ENCODE assay signal across 34 cellular contexts in the genomic region with DNA sequence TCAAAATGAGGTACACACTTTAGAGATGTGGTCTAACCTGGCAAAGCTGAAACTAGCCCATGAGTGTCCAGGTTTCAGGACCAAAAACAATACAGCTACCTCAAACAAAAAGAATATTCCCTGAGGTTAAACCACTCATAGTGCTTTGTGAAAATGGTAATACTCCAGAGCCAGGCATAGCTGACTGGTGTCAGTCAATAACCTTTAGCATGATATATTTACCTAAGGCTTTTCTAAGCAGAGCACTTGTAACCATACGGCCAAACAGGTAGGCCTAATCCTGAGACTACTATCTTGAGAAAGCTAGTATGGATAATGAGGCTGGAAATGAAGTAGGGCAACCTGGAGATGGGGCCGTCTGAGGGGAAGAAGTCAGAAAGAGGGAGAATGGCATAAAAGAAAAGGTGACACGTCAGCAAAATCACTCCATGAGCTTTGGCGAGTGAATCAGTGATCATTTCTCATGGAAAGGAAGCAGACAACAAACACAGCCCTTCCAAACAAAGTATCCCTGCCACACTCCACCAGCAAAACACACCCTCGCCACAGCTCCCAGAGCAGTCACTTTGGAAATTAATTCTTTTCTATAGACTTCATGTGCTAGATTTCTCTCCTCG. TPM values are rescaled to one million over a fixed set of nuclear protein-coding genes. Genes with fewer than 3 reads are reported as not detected.
"Had no signal": no experiment of that assay in that cellular context is flagged by ENCODE, and none has a peak within 500 bp of the region (broad histone marks: within the 10 kb centered on the region; RNA-seq: fewer than 3 reads in every experiment).

No MANE protein-coding gene starts in this region.

- DNase-seq: activated B cell treated with CpG ODN at 0.5 μM for 24 hours; activated CD4-positive, alpha-beta T cell treated with anti-CD3 and anti-CD28 coated beads, Interleukin-2, amount 10 ng/mL, durations not matched to agents 24 days and 14 days; activated CD8-positive, alpha-beta T cell treated with anti-CD3 and anti-CD28 coated beads, Interleukin-2, amount 10 ng/mL, durations not matched to agents 7 days and 5 days; activated naive CD4-positive, alpha-beta T cell treated with anti-CD3 and anti-CD28 coated beads, Interleukin-2, amount 10 ng/mL, durations not matched to agents 7 days and 5 days; activated naive CD8-positive, alpha-beta T cell treated with anti-CD3 and anti-CD28 coated beads, Interleukin-2, amount 50 U/mL, for 24 hours; activated T-cell treated with anti-CD3 and anti-CD28 coated beads, Interleukin-2, amount 50 U/mL, for 4 hours; anterior cingulate cortex; brain microvascular endothelial cell; central memory CD4-positive, alpha-beta T cell; dorsolateral prefrontal cortex; endodermal cell; foreskin keratinocyte; glutamatergic neuron; hypothalamus; islet precursor cell; left colon; occipital lobe; right cardiac atrium; small intestine; stimulated activated CD4-positive, alpha-beta T cell treated with anti-CD3 and anti-CD28 coated beads, Interleukin-15, amount 100 ng/mL, for 24 hours; stimulated activated CD4-positive, alpha-beta T cell treated with anti-CD3 and anti-CD28 coated beads, Interleukin-2, amount 100 ng/mL, for 48 hours; T-helper 2 cell; transverse colon; uterus had no signal

- H3K27me3 ChIP-seq: brain microvascular endothelial cell, suprapubic skin, transverse colon, uterus had no signal

- H3K4me3 ChIP-seq: dorsolateral prefrontal cortex, lung, prostate gland, suprapubic skin, transverse colon, uterus had no signal

- H3K27ac ChIP-seq: brain microvascular endothelial cell, dorsolateral prefrontal cortex, epithelial cell of prostate, foreskin keratinocyte, prostate gland, suprapubic skin, transverse colon, uterus had no signal

- H3K9me3 ChIP-seq: prostate gland, suprapubic skin, transverse colon, uterus had no signal

- H3K36me3 Mint-ChIP-seq: activated naive CD4-positive, alpha-beta T cell treated with anti-CD3 and anti-CD28 coated beads, Interleukin-2, amount 10 ng/mL, durations not matched to agents 7 days and 5 days; mesothelial cell of epicardium had no signal

- H3K36me3 ChIP-seq: brain microvascular endothelial cell, prostate gland, suprapubic skin, transverse colon, uterus had no signal

- FAIRE-seq: colon, small intestine, TTC549 had no signal

- ATAC-seq: activated CD8-positive, alpha-beta T cell treated with anti-CD3 and anti-CD28 coated beads, Interleukin-2, amount 10 ng/mL, durations not matched to agents 7 days and 5 days; activated naive CD8-positive, alpha-beta T cell treated with anti-CD3 and anti-CD28 coated beads, Interleukin-2, amount 50 U/mL, for 24 hours; activated T-cell treated with anti-CD3 and anti-CD28 coated beads, Interleukin-2, amount 50 U/mL, for 4 hours; foreskin keratinocyte; left colon; right cardiac atrium had no signal

- H3K27ac Mint-ChIP-seq: activated B cell treated with CpG ODN at 0.5 μM for 24 hours; activated CD4-positive, alpha-beta T cell treated with anti-CD3 and anti-CD28 coated beads, Interleukin-2, amount 10 ng/mL, durations not matched to agents 24 days and 14 days; activated CD8-positive, alpha-beta T cell treated with anti-CD3 and anti-CD28 coated beads, Interleukin-2, amount 10 ng/mL, durations not matched to agents 7 days and 5 days; activated naive CD4-positive, alpha-beta T cell treated with anti-CD3 and anti-CD28 coated beads, Interleukin-2, amount 10 ng/mL, durations not matched to agents 7 days and 5 days; activated naive CD8-positive, alpha-beta T cell treated with anti-CD3 and anti-CD28 coated beads, Interleukin-2, amount 50 U/mL, for 24 hours; endodermal cell; mesothelial cell of epicardium; stimulated activated naive CD8-positive, alpha-beta T cell treated with anti-CD3 and anti-CD28 coated beads, Interleukin-15, Interleukin-2, amounts not matched to agents 100 ng/mL and 50 ng/mL, for 24 hours had no signal

- H3K4me3 Mint-ChIP-seq: activated B cell treated with CpG ODN at 0.5 μM for 24 hours; activated CD4-positive, alpha-beta T cell treated with anti-CD3 and anti-CD28 coated beads, Interleukin-2, amount 10 ng/mL, durations not matched to agents 24 days and 14 days; activated CD8-positive, alpha-beta T cell treated with anti-CD3 and anti-CD28 coated beads, Interleukin-2, amount 10 ng/mL, durations not matched to agents 7 days and 5 days; activated naive CD4-positive, alpha-beta T cell treated with anti-CD3 and anti-CD28 coated beads, Interleukin-2, amount 10 ng/mL, durations not matched to agents 7 days and 5 days; activated naive CD8-positive, alpha-beta T cell treated with anti-CD3 and anti-CD28 coated beads, Interleukin-2, amount 50 U/mL, for 24 hours; activated T-cell treated with anti-CD3 and anti-CD28 coated beads, Interleukin-2, amount 50 U/mL, for 4 hours; endodermal cell; mesothelial cell of epicardium; stimulated activated naive CD8-positive, alpha-beta T cell treated with anti-CD3 and anti-CD28 coated beads, Interleukin-15, Interleukin-2, amounts not matched to agents 100 ng/mL and 50 ng/mL, for 24 hours had no signal

- H3K4me1 Mint-ChIP-seq: activated B cell treated with CpG ODN at 0.5 μM for 24 hours; activated CD4-positive, alpha-beta T cell treated with anti-CD3 and anti-CD28 coated beads, Interleukin-2, amount 10 ng/mL, durations not matched to agents 24 days and 14 days; activated naive CD4-positive, alpha-beta T cell treated with anti-CD3 and anti-CD28 coated beads, Interleukin-2, amount 10 ng/mL, durations not matched to agents 7 days and 5 days had no signal

- H3K9me3 Mint-ChIP-seq: activated B cell treated with CpG ODN at 0.5 μM for 24 hours; activated CD4-positive, alpha-beta T cell treated with anti-CD3 and anti-CD28 coated beads, Interleukin-2, amount 10 ng/mL, durations not matched to agents 24 days and 14 days; activated naive CD4-positive, alpha-beta T cell treated with anti-CD3 and anti-CD28 coated beads, Interleukin-2, amount 10 ng/mL, durations not matched to agents 7 days and 5 days; activated naive CD8-positive, alpha-beta T cell treated with anti-CD3 and anti-CD28 coated beads, Interleukin-2, amount 50 U/mL, for 24 hours; activated T-cell treated with anti-CD3 and anti-CD28 coated beads, Interleukin-2, amount 50 U/mL, for 4 hours; endodermal cell; mesothelial cell of epicardium; stimulated activated naive CD8-positive, alpha-beta T cell treated with anti-CD3 and anti-CD28 coated beads, Interleukin-15, Interleukin-2, amounts not matched to agents 100 ng/mL and 50 ng/mL, for 24 hours had no signal

- H3K4me1 ChIP-seq: foreskin keratinocyte, prostate gland, uterus had no signal

RNA-seq across cellular contexts. Expression of a gene that starts 1.7 kb away (rescaled TPM):
- total RNA-seq: activated B cell treated with CpG ODN at 0.5 μM for 24 hours; activated CD4-positive, alpha-beta T cell treated with anti-CD3 and anti-CD28 coated beads, Interleukin-2, amount 10 ng/mL, durations not matched to agents 24 days and 14 days; activated CD8-positive, alpha-beta T cell treated with anti-CD3 and anti-CD28 coated beads, Interleukin-2, amount 10 ng/mL, durations not matched to agents 7 days and 5 days; activated T-cell treated with anti-CD3 and anti-CD28 coated beads, Interleukin-2, amount 50 U/mL, for 4 hours; endodermal cell; fibroblast of lung; foreskin keratinocyte; left colon; lung; mesothelial cell of epicardium; occipital lobe; prostate gland; right cardiac atrium; suprapubic skin; transverse colon; uterus had no signal
- polyA plus RNA-seq: fibroblast of lung, foreskin keratinocyte, neural cell, small intestine had no signal
